22 cellular contexts compared by ENCODE assay signal in genomic region chr20:8709627-8710026, GRCh38.
"Had no signal": no experiment of that assay in that cellular context is flagged by ENCODE, and none has a peak within 500 bp of the region (broad histone marks: within the 10 kb centered on the region; RNA-seq: fewer than 3 reads in every experiment).

No MANE protein-coding gene starts in this region.

- DNase-seq: activated B cell treated with CpG ODN at 0.5 μM for 24 hours; activated CD4-positive, alpha-beta T cell treated with anti-CD3 and anti-CD28 coated beads for 48 hours; activated CD8-positive, alpha-beta T cell treated with anti-CD3 and anti-CD28 coated beads for 36 hours; activated gamma-delta T cell; activated T-cell treated with anti-CD3 and anti-CD28 coated beads, Interleukin-2, amount 50 U/mL, for 4 hours; amygdala; cortex of kidney; effector CD4-positive, alpha-beta T cell; left colon; right lobe of liver; spleen; stimulated activated CD4-positive, alpha-beta T cell treated with anti-CD3 and anti-CD28 coated beads, Interleukin-1b, Interleukin-23, amount 100 ng/mL, for 48 hours; stomach; SW 1271; testis; upper lobe of right lung had no signal

- H3K9me3 ChIP-seq: esophagus muscularis mucosa, prostate gland, right lobe of liver, spleen, stomach, testis, upper lobe of right lung had no signal

- H3K36me3 ChIP-seq: cardiac muscle cell, prostate gland, right lobe of liver, spleen, upper lobe of right lung had no signal

- H3K4me1 Mint-ChIP-seq: activated B cell treated with CpG ODN at 0.5 μM for 24 hours, mesothelial cell of epicardium had no signal

- H3K27me3 Mint-ChIP-seq: activated B cell treated with CpG ODN at 0.5 μM for 24 hours; activated CD8-positive, alpha-beta T cell treated with anti-CD3 and anti-CD28 coated beads for 36 hours had no signal

- H3K4me3 ChIP-seq: cardiac muscle cell, esophagus muscularis mucosa, lung, prostate gland, right lobe of liver, spleen, stomach, testis, upper lobe of right lung had no signal

- H3K36me3 Mint-ChIP-seq: activated naive CD8-positive, alpha-beta T cell had no signal

- H3K27me3 ChIP-seq: cardiac muscle cell, esophagus muscularis mucosa, right lobe of liver, spleen, stomach, testis, upper lobe of right lung had no signal

- H3K4me1 ChIP-seq: esophagus muscularis mucosa, prostate gland, right lobe of liver, spleen, stomach, testis, upper lobe of right lung had no signal

- H3K27ac Mint-ChIP-seq: activated B cell treated with CpG ODN at 0.5 μM for 24 hours; activated CD8-positive, alpha-beta T cell treated with anti-CD3 and anti-CD28 coated beads for 36 hours; activated naive CD8-positive, alpha-beta T cell; mesothelial cell of epicardium had no signal

- H3K27ac ChIP-seq: cardiac muscle cell, esophagus muscularis mucosa, prostate gland, right lobe of liver, spleen, stomach, testis, upper lobe of right lung had no signal

- ATAC-seq: activated CD8-positive, alpha-beta T cell treated with anti-CD3 and anti-CD28 coated beads for 36 hours; activated T-cell treated with anti-CD3 and anti-CD28 coated beads, Interleukin-2, amount 50 U/mL, for 4 hours; left colon; upper lobe of right lung had no signal

- H3K9me3 Mint-ChIP-seq: activated B cell treated with CpG ODN at 0.5 μM for 24 hours; activated CD8-positive, alpha-beta T cell treated with anti-CD3 and anti-CD28 coated beads for 36 hours; activated T-cell treated with anti-CD3 and anti-CD28 coated beads, Interleukin-2, amount 50 U/mL, for 4 hours; mesothelial cell of epicardium had no signal

- H3K4me3 Mint-ChIP-seq: activated B cell treated with CpG ODN at 0.5 μM for 24 hours; activated CD8-positive, alpha-beta T cell treated with anti-CD3 and anti-CD28 coated beads for 36 hours; activated naive CD8-positive, alpha-beta T cell; activated T-cell treated with anti-CD3 and anti-CD28 coated beads, Interleukin-2, amount 50 U/mL, for 4 hours; mesothelial cell of epicardium had no signal
